ENCODE assay signal across 10 cellular contexts in the genomic region with DNA sequence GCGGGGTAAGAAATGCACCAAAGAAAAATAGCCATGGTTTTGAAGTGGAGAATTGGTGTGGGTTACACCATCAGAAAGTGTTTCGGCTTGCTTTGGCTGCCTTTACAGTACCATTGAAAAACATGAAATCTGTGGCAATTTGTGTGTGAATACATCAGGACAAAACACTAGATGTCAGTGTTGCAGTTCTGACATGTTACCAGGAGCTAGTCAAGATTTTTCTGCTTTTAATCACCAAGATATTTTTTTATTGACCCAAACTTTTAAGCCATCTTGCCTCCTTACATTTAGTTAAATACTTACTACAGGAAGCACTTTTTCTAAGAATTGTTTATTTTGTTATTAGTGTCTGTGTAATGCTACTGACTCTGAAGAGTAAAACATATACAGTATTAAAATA. TPM values are rescaled to one million over a fixed set of nuclear protein-coding genes. Genes with fewer than 3 reads are reported as not detected.
A peak's percentile ranks its signal among the peaks of the same experiment; 100 is the strongest.
DNase-seq lines count a peak whose midpoint lies in the region; ATAC-seq and TF ChIP-seq lines count a peak whose summit lies in the region.
"Had no signal": no experiment of that assay in that cellular context is flagged by ENCODE, and none has a peak within 500 bp of the region (broad histone marks: within the 10 kb centered on the region; RNA-seq: fewer than 3 reads in every experiment).

No MANE protein-coding gene starts in this region.

- peak; percentile 41 for TF ChIP-seq CTCF in HFF-Myc (IDR thresholded peaks at IDR 0.05; ENCODE audit: low read depth, low read length, missing control alignments)

- no peak overlapping the region for H3K4me3 ChIP-seq in HFF-Myc (replicated peaks; ENCODE audit: low read depth, low read length)
- H3K4me3 ChIP-seq: SK-N-MC had no signal

- peak; percentile 25 for DNase-seq in Daoy (ENCODE audit: low read depth)
- peak; percentile 49 for DNase-seq in HFF-Myc (ENCODE audit: extremely low read depth, low read depth)
- peak; percentile 61 for DNase-seq in RKO (ENCODE audit: low spot score)
- DNase-seq in glomerular endothelial cell (ENCODE audit: extremely low read depth, low read depth, low spot score): peak; percentile 39
- DNase-seq in NCI-H187 (lab: John Stamatoyannopoulos, UW): no peak
- DNase-seq in activated CD4-positive, CD25-positive, alpha-beta regulatory T cell treated with anti-CD3 and anti-CD28 coated beads, Interleukin-2, amount 50 U/mL, for 72 hours: no peak
- DNase-seq in activated naive CD4-positive, alpha-beta T cell (lab: John Stamatoyannopoulos, UW): no peak

- no peak for ATAC-seq in GM19467 (IDR thresholded peaks at IDR 0.05; ENCODE audit: unreplicated experiment)
- ATAC-seq: naive thymus-derived CD8-positive, alpha-beta T cell had no signal

RNA-seq across cellular contexts. Expression of gene RRP15, which starts 14.3 kb away (rescaled TPM):
- 17.8 and 22.3 TPM in 2 replicates for total RNA-seq in Daoy (2014; rRNA removed; shearing (Covaris generic))
- 4.5 and 5.1 TPM in 2 replicates for total RNA-seq in glomerular endothelial cell

RNA-seq across cellular contexts. Expression of gene TGFB2, which starts 45.7 kb away (rescaled TPM):
- total RNA-seq in Daoy (2014; rRNA removed; shearing (Covaris generic)): 12.6 and 18.2 TPM in 2 replicates
- total RNA-seq in glomerular endothelial cell: 16.9 and 48.7 TPM in 2 replicates

Comparison
In these comparisons a context has a peak if more than half of its experiments do, and no peak if none do; other contexts are left out.
1. DNase-seq: peak in Daoy (single experiment), HFF-Myc (single experiment), RKO (single experiment) and glomerular endothelial cell (single experiment); none in NCI-H187 (0 of 2), activated CD4-positive, CD25-positive, alpha-beta regulatory T cell treated with anti-CD3 and anti-CD28 coated beads, Interleukin-2, amount 50 U/mL, for 72 hours (single experiment) and activated naive CD4-positive, alpha-beta T cell (0 of 4).